In genomic region chr2:236752111-236752510, GRCh38 we compare ENCODE assay signal across 11 cellular contexts.
DNase-seq lines count a peak whose midpoint lies in the region; ATAC-seq lines count a peak whose summit lies in the region.
"Had no signal": no experiment of that assay in that cellular context is flagged by ENCODE, and none has a peak within 500 bp of the region (broad histone marks: within the 10 kb centered on the region; RNA-seq: fewer than 3 reads in every experiment).

No MANE protein-coding gene starts in this region.

- no peaks in the 10 kb centered on the region for H3K27me3 ChIP-seq in trophoblast cell (ENCODE audit: insufficient read depth, low read length)
- H3K27me3 ChIP-seq: BE2C had no signal

- no peaks in the 10 kb centered on the region for H3K36me3 ChIP-seq in trophoblast cell (ENCODE audit: control insufficient read depth in 1 of 2, insufficient read depth in 2 of 2, low read length in 2 of 2)
- H3K36me3 ChIP-seq: BE2C had no signal

- no peak overlapping the region for H3K14ac ChIP-seq in trophoblast cell (ENCODE audit: low read length)

- H3K4me2 ChIP-seq in trophoblast cell (ENCODE audit: low read length): no peak overlapping the region

- peaks cover 3% of the 10 kb centered on the region for H3K9me3 ChIP-seq in trophoblast cell (ENCODE audit: insufficient read depth, low read depth, low read length)
- H3K9me3 ChIP-seq: BE2C had no signal

- no peak overlapping the region for H3K23ac ChIP-seq in trophoblast cell (ENCODE audit: low read length)

- H3K79me2 ChIP-seq in trophoblast cell (ENCODE audit: control insufficient read depth, insufficient read depth, low read length, poor library complexity): peaks cover 6% of the 10 kb centered on the region

- H2AFZ ChIP-seq in trophoblast cell (ENCODE audit: insufficient read depth, low read length, poor library complexity): no peak overlapping the region
- H2AFZ ChIP-seq: GM23248 had no signal

- in situ Hi-C loops in G401 (cut with HindIII; ENCODE audit: low sequenced_read_pairs): no loop called here

- peaks cover 38% of the 10 kb centered on the region for H3K79me1 ChIP-seq in trophoblast cell (ENCODE audit: low read length)

- H4K8ac ChIP-seq in trophoblast cell (ENCODE audit: low read depth, low read length): no peak overlapping the region

- H3K4ac ChIP-seq in trophoblast cell (ENCODE audit: low read depth, low read length): no peak overlapping the region

- peak; percentile 35 for DNase-seq in G401 (ENCODE audit: low spot score)
- DNase-seq in astrocyte of the hippocampus (ENCODE audit: low read depth, low spot score): peak; percentile 28
- no peak for DNase-seq in trophoblast cell
- peak; percentile 13 for DNase-seq in ureter (ENCODE audit: low spot score)
- no peak for DNase-seq in DMS79 treated with DMSO at 0.1 percent for 48 hours (lab: John Stamatoyannopoulos, UW)
- DNase-seq: BE2C, GM23248, H7, IMR-90 had no signal

- WGBS in trophoblast cell (ENCODE audit: extremely low coverage, insufficient coverage, insufficient read length): no CpG with 5 or more reads among the region's 9 CpGs

- no peak for ATAC-seq in HG03280 (IDR thresholded peaks at IDR 0.05; ENCODE audit: unreplicated experiment)
- ATAC-seq in HG03108 (IDR thresholded peaks at IDR 0.05; ENCODE audit: unreplicated experiment): no peak

- H3K4me3 ChIP-seq in trophoblast cell (ENCODE audit: low read depth, low read length): no peak overlapping the region
- H3K4me3 ChIP-seq: GM23248 had no signal

- no peak overlapping the region for H2BK5ac ChIP-seq in trophoblast cell (ENCODE audit: low read depth, low read length, poor library complexity)

- no peak overlapping the region for H3K27ac ChIP-seq in trophoblast cell (ENCODE audit: low read depth, low read length)
- H3K27ac ChIP-seq: GM23248 had no signal

- peak overlapping the region; percentile 89 for H2BK12ac ChIP-seq in trophoblast cell (ENCODE audit: low read length)

- H3K18ac ChIP-seq in trophoblast cell (ENCODE audit: low read length): no peak overlapping the region

- no peak overlapping the region for H3K9ac ChIP-seq in trophoblast cell (ENCODE audit: low read length)
- H3K9ac ChIP-seq: GM23248 had no signal

- no peak overlapping the region for H4K12ac ChIP-seq in trophoblast cell (ENCODE audit: low read depth, low read length)

- peak overlapping the region; percentile 28 for H2BK120ac ChIP-seq in trophoblast cell (ENCODE audit: insufficient read depth, low read length, poor library complexity)

- no peak overlapping the region for H2AK5ac ChIP-seq in trophoblast cell (ENCODE audit: low read length)

- H4K91ac ChIP-seq in trophoblast cell (ENCODE audit: low read depth, low read length): peak overlapping the region; percentile 69

- peaks cover 29 to 40% of the 10 kb centered on the region in 2 experiments for H3K4me1 ChIP-seq in trophoblast cell (ENCODE audit: control insufficient read depth in 1 of 2, insufficient read depth in 2 of 2, low read length in 2 of 2)
- H3K4me1 ChIP-seq: BE2C had no signal

Comparison
In these comparisons a context has a peak if more than half of its experiments do, and no peak if none do; other contexts are left out.
1. DNase-seq: peak in G401 (single experiment), astrocyte of the hippocampus (single experiment) and ureter (single experiment); none in trophoblast cell (0 of 2) and DMS79 treated with DMSO at 0.1 percent for 48 hours (single experiment).